Comparison of ENCODE assay signal across 8 cellular contexts in the genomic region with DNA sequence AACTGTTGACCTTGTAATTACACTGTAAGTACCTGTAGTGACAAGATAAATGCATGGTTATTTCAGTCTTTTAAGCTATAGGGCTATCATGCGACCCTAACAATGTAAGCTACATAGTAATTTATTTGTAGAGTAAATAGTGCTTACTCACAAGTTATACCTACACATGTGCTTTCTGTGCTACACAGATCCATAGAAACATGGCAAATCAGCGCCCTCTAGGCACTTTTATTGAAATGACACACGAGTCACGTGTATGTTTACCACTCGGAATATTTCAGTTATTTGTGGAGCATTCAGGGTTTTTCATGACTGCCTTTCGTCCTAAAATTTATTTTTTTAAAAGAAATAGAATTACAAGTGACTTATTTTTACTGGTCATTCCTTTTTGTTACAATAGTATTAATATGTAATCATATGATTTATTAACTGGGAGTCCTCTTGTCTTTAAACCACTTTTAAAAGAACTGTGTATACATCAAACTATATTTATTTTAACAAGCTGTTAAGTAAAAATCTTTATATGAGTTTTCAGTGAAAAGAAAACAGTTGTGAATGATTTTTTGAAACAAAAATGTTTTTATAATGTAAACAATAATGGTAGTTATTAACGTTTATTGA.
DNase-seq lines count a peak whose midpoint lies in the region; ATAC-seq and TF ChIP-seq lines count a peak whose summit lies in the region.

No MANE protein-coding gene starts in this region.

- peaks cover 3% of the 10 kb centered on the region for H3K4me1 Mint-ChIP-seq in chondrocyte (ENCODE audit: low read depth)
- peaks cover 22% of the 10 kb centered on the region for H3K4me1 Mint-ChIP-seq in mesothelial cell of epicardium

- ATAC-seq in Right ventricle myocardium superior (ENCODE audit: poor library complexity) (peak; percentile 82), HG03025 (IDR thresholded peaks at IDR 0.05; ENCODE audit: low FRiP score, unreplicated experiment) (peak; percentile 80)

- no peak overlapping the region for H3K27ac Mint-ChIP-seq in chondrocyte (ENCODE audit: unreplicated experiment)
- no peak overlapping the region for H3K27ac Mint-ChIP-seq in mesothelial cell of epicardium

- H3K27me3 Mint-ChIP-seq in chondrocyte (ENCODE audit: low read depth) (peaks cover 10% of the 10 kb centered on the region), mesothelial cell of epicardium (ENCODE audit: low read depth) (no peaks in the 10 kb centered on the region)

- H3K4me3 Mint-ChIP-seq in chondrocyte (ENCODE audit: unreplicated experiment) (no peak overlapping the region), mesothelial cell of epicardium (no peak overlapping the region)

- intact Hi-C loops in Right ventricle myocardium superior (cut with DNase I) (no loop called here), cardiac septum (cut with DNase I) (no loop called here)

- H3K9me3 Mint-ChIP-seq in chondrocyte (ENCODE audit: low read depth) (no peaks in the 10 kb centered on the region), mesothelial cell of epicardium (peaks cover 6% of the 10 kb centered on the region)

- H3K36me3 Mint-ChIP-seq in chondrocyte (ENCODE audit: low read depth) (no peaks in the 10 kb centered on the region), mesothelial cell of epicardium (no peaks in the 10 kb centered on the region)

- DNase-seq in Right ventricle myocardium superior: no peak
- DNase-seq in cardiac septum (ENCODE audit: low spot score): no peak
- peak; percentile 85 for DNase-seq in NCI-H748 treated with DMSO at 0.1 percent for 48 hours (lab: John Stamatoyannopoulos, UW)
- no peak for DNase-seq in chondrocyte (ENCODE audit: low spot score)
- DNase-seq in mesothelial cell of epicardium (ENCODE audit: low spot score in 2 of 2, unreplicated experiment in 2 of 2): no peak
- DNase-seq in hepatic stellate cell (ENCODE audit: low spot score): no peak
- DNase-seq in cortex of kidney (lab: John Stamatoyannopoulos, UW): no peak

- TF ChIP-seq CTCF in chondrocyte (IDR thresholded peaks at IDR 0.05) (peak; percentile 77), mesothelial cell of epicardium (IDR thresholded peaks at IDR 0.05; ENCODE audit: unreplicated experiment) (peak; percentile 64)
